In the genomic region with DNA sequence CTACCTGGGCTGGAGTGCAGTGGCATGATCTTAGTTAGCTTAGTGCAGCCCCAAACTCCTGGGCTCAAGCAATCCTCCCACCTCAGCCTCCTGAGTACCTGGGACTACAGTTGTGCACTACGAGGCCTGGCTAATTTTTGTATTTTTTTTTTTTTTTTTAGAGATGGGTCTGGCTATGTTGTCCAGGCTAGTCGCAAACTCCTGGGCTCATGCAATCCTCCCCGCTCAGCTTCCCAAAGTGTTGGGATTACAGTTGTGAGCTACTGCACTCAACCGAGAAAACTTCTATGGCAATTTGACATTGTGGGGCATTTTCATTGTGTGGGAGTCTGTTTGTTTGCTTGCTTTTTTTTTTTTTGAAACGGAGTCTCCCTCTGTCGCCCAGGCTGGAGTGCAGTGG, we compare ENCODE assay signal across 8 cellular contexts.
"Had no signal": no experiment of that assay in that cellular context is flagged by ENCODE, and none has a peak within 500 bp of the region (broad histone marks: within the 10 kb centered on the region; RNA-seq: fewer than 3 reads in every experiment).

No MANE protein-coding gene starts in this region.

- FAIRE-seq: G401.6, GM12878, GM12891, GM12892, GM18507, GM19239 had no signal

- H3K4me3 ChIP-seq: GM12878 had no signal

- DNase-seq: GDM1, GF-D8 had no signal

- ATAC-seq: GM12878 had no signal
